15 cellular contexts compared by ENCODE assay signal in the genomic region with DNA sequence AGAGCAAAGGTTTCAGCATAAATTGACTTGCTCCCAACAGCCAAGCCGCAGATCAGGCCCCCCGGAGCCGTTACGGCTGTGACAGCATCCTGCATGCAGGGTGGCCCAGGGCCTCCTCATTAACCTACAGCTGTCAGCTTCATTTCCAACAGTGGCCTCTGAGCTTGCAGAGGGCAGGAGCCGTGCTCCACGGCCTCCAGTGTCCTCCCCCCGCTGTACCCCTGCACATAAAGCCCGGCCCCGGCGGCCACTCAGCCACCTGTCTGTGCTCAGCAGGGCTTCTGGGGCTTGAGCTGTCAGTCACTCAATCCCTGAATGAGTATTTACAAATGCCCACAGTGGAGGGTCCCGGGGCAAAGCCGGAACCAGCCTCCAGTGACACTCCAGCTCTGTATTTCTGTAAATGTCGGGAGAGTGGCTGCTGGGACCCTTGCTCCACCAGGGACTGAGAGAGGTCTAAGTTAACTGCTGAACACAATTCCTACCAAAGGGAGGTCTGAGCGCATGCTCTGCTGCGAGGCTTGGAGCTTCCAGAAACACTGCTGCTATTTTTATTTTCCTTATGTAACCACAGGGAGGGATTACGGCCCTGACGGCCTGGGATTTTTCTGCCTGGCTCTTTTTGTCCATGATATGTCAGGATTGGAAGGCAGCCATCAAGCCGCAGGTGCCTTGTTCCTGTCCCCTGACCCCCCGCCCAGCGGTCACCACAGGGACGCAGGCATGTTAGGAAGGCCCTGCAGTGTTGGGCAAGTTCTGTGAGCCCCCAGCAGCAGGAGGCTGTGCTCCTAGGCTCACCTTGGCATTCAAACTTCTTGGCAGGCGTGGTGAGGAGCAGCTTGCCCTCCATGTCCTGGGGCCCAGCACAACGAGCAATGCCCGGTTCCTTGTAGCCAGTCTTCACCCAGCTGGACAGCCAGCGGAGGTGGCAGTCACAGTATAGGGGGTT.
DNase-seq lines count a peak whose midpoint lies in the region; ATAC-seq and TF ChIP-seq lines count a peak whose summit lies in the region.
"Had no signal": no experiment of that assay in that cellular context is flagged by ENCODE, and none has a peak within 500 bp of the region (broad histone marks: within the 10 kb centered on the region; RNA-seq: fewer than 3 reads in every experiment).

No MANE protein-coding gene starts in this region.

- H3K36me3 ChIP-seq in tibial artery: no peaks in the 10 kb centered on the region
- H3K36me3 ChIP-seq: upper lobe of left lung had no signal

- H3K27ac ChIP-seq in dorsolateral prefrontal cortex: peak overlapping the region in 58 of 59 donors; percentile 1 to 96 (median 82)
- H3K27ac ChIP-seq in tibial artery: peak overlapping the region; percentile 71
- H3K27ac ChIP-seq: HL-60, upper lobe of left lung had no signal

- intact Hi-C loops in dorsolateral prefrontal cortex (cut with DNase I) (loop anchor here (10.0 kb wide), 1 partner anchor 646 kb away; no protein-coding TSS in a partner anchor), tibial artery (cut with DNase I; ENCODE audit: low total_unique reads) (loop anchor here (10.0 kb wide), 1 partner anchor 196 kb away; no protein-coding TSS in a partner anchor)

- H3K4me3 ChIP-seq in dorsolateral prefrontal cortex (no peak overlapping the region), tibial artery (no peak overlapping the region)
- H3K4me3 ChIP-seq: upper lobe of left lung had no signal

- ATAC-seq in GM21786 (IDR thresholded peaks at IDR 0.05; ENCODE audit: unreplicated experiment): no peak
- no peak for ATAC-seq in left lobe of liver

- H3K4me1 ChIP-seq in tibial artery: peaks cover 0 to 37% (median 28%) of the 10 kb centered on the region in 4 donors
- H3K4me1 ChIP-seq: upper lobe of left lung had no signal

- H3K9me3 ChIP-seq in tibial artery: no peaks in the 10 kb centered on the region
- H3K9me3 ChIP-seq: SK-N-SH, upper lobe of left lung had no signal

- H3K27me3 ChIP-seq in dorsolateral prefrontal cortex: no peaks in the 10 kb centered on the region
- no peaks in the 10 kb centered on the region for H3K27me3 ChIP-seq in tibial artery
- H3K27me3 ChIP-seq: upper lobe of left lung had no signal

- TF ChIP-seq CTCF in dorsolateral prefrontal cortex (IDR thresholded peaks at IDR 0.05 in 54 of 56, conservative IDR thresholded peaks at IDR 0.05 in 2 of 56; ENCODE audit: low read depth in 1 of 56, partially characterized antibody in 56 of 56): peak in 1 of 56 donors; percentile 13
- no peak for TF ChIP-seq CTCF in tibial artery (IDR thresholded peaks at IDR 0.05)

- DNase-seq in activated effector memory CD4-positive, alpha-beta T cell treated with anti-CD3 and anti-CD28 coated beads, Interleukin-2, amount 50 U/mL, for 16 hours: peak; percentile 54
- DNase-seq in activated effector memory CD4-positive, alpha-beta T cell treated with Interleukin-2 at 50 U/mL for 16 hours: no peak
- DNase-seq in dorsolateral prefrontal cortex (peak in 7 of 10 donors; percentile 35 to 91 (median 66)), middle frontal gyrus (ENCODE audit: extremely low spot score, low spot score) (peak; percentile 64), tibial artery (peak in 1 of 2 donors; percentile 68), left lobe of liver (ENCODE audit: low spot score) (no peak), DMS 273 (lab: John Stamatoyannopoulos, UW; ENCODE audit: unreplicated experiment) (no peak)
- DNase-seq: activated CD4-positive, alpha-beta T cell treated with anti-CD3 and anti-CD28 coated beads, Interleukin-2, amount 10 ng/mL, durations not matched to agents 24 days and 14 days; mesendoderm; NCI-H2081 treated with DMSO at 0.1 percent for 48 hours; SK-N-SH; stimulated activated CD4-positive, alpha-beta T cell treated with anti-CD3 and anti-CD28 coated beads, Interleukin-4, amount 100 ng/mL, for 4 hours had no signal

Comparison
In these comparisons a context has a peak if more than half of its experiments do, and no peak if none do; other contexts are left out.
1. DNase-seq: peak in activated effector memory CD4-positive, alpha-beta T cell treated with anti-CD3 and anti-CD28 coated beads, Interleukin-2, amount 50 U/mL, for 16 hours (single experiment), dorsolateral prefrontal cortex (7 of 10) and middle frontal gyrus (single experiment); none in activated effector memory CD4-positive, alpha-beta T cell treated with Interleukin-2 at 50 U/mL for 16 hours (single experiment), left lobe of liver (single experiment) and DMS 273 (single experiment).